8 cellular contexts compared by ENCODE assay signal in genomic region chr6:65000815-65001214, GRCh38.
"Had no signal": no experiment of that assay in that cellular context is flagged by ENCODE, and none has a peak within 500 bp of the region (broad histone marks: within the 10 kb centered on the region; RNA-seq: fewer than 3 reads in every experiment).

No MANE protein-coding gene starts in this region.

- ATAC-seq: GM12878 had no signal

- H3K4me3 ChIP-seq: GM12878 had no signal

- FAIRE-seq: G401.6, GM12878, GM12891, GM12892, GM18507, GM19239 had no signal

- DNase-seq: GDM1, GF-D8 had no signal
